In the genomic region with DNA sequence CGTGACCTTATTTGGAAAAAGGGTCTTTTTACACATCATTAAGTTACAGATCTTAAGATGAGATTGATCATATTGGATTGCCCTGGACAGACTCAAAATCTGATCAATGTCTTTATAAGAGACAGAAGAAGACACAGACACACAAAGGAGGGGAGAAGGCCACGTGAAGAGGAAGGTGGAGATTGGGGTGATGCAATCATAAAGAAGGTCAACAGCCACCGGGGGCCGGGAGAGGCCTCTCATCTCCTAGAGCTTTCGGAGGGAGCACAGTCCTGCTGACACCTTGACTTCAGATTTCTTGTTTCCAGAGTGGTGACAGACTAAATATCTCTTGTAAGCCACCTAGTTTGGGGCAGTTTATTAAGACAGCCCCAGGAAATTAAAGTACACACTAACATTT, we compare ENCODE assay signal across 23 cellular contexts.
DNase-seq lines count a peak whose midpoint lies in the region; ATAC-seq, FAIRE-seq and TF ChIP-seq lines count a peak whose summit lies in the region.
"Had no signal": no experiment of that assay in that cellular context is flagged by ENCODE, and none has a peak within 500 bp of the region (broad histone marks: within the 10 kb centered on the region; RNA-seq: fewer than 3 reads in every experiment).

No MANE protein-coding gene starts in this region.

- H3K18ac ChIP-seq in IMR-90 (ENCODE audit: low read depth, low read length) (no peak overlapping the region), neuronal stem cell (ENCODE audit: low read length) (no peak overlapping the region)

- no peak overlapping the region for H2BK120ac ChIP-seq in IMR-90 (ENCODE audit: low read depth, low read length)
- H2BK120ac ChIP-seq in neuronal stem cell (ENCODE audit: low read depth, low read length): no peak overlapping the region

- no peak for FAIRE-seq in HepG2 (lab: Jason Lieb, UNC)
- FAIRE-seq: A549, D721Med, GM12891, GM18507 had no signal

- H3K23ac ChIP-seq in IMR-90 (ENCODE audit: low read depth, low read length): no peak overlapping the region
- H3K23ac ChIP-seq in neuronal stem cell (ENCODE audit: low read depth, low read length, poor library complexity): no peak overlapping the region

- H3K56ac ChIP-seq in IMR-90 (ENCODE audit: extremely low read depth, insufficient read depth, low read length): no peak overlapping the region

- CTCF ChIA-PET in HepG2 (lab: Yijun Ruan, JAX; ENCODE audit: low intra/inter-chr PET ratio, low total read pairs): no interaction called here
- CTCF ChIA-PET in IMR-90 (lab: Yijun Ruan, JAX): no interaction called here

- no peak overlapping the region for H2AK9ac ChIP-seq in IMR-90 (replicated peaks; ENCODE audit: low read depth, low read length, poor library complexity)

- H3K14ac ChIP-seq in IMR-90 (replicated peaks; ENCODE audit: low read depth, low read length): no peak overlapping the region
- no peak overlapping the region for H3K14ac ChIP-seq in neuronal stem cell (ENCODE audit: low read length)

- no peak overlapping the region for H3K4ac ChIP-seq in IMR-90 (ENCODE audit: low read depth, low read length)
- H3K4ac ChIP-seq in neuronal stem cell (ENCODE audit: low read length): no peak overlapping the region

- no peak overlapping the region for H2BK15ac ChIP-seq in IMR-90 (ENCODE audit: low read depth, low read length)
- H2BK15ac ChIP-seq in neuronal stem cell (ENCODE audit: low read length): no peak overlapping the region

- H4K20me1 ChIP-seq in HepG2 (ENCODE audit: insufficient read depth, low read length) (no peaks in the 10 kb centered on the region), IMR-90 (ENCODE audit: insufficient read depth, low read length) (no peaks in the 10 kb centered on the region), smooth muscle cell (ENCODE audit: low read depth) (no peaks in the 10 kb centered on the region)
- H4K20me1 ChIP-seq: BLaER1 treated with 17β-estradiol and CSF1 and Interleukin-3, amounts not matched to agents 10 nM and 100 nM had no signal

- H3K4me3 ChIP-seq in HepG2 (replicated peaks in 1 of 3; ENCODE audit: insufficient read depth in 1 of 3, low read depth in 2 of 3, low read length in 3 of 3) (no peak overlapping the region), right lobe of liver (no peak overlapping the region), IMR-90 (ENCODE audit: insufficient read depth, low read depth, low read length) (no peak overlapping the region), neuronal stem cell (ENCODE audit: low read length in 2 of 2) (no peak overlapping the region), smooth muscle cell (no peak overlapping the region)
- H3K4me3 ChIP-seq: A549; BLaER1 treated with 17β-estradiol and CSF1 and Interleukin-3, amounts not matched to agents 10 nM and 100 nM; GM23338; HAP-1 had no signal

- no peak overlapping the region for H4K8ac ChIP-seq in IMR-90 (ENCODE audit: low read depth in 2 of 2, low read length in 2 of 2)
- H4K8ac ChIP-seq in neuronal stem cell (ENCODE audit: low read depth, low read length): no peak overlapping the region

- H3K79me1 ChIP-seq in IMR-90 (ENCODE audit: low read depth in 1 of 2, low read length in 2 of 2) (no peaks in the 10 kb centered on the region), neuronal stem cell (ENCODE audit: low read depth, low read length) (no peaks in the 10 kb centered on the region)

- dilution Hi-C loops in IMR-90 (cut with HindIII; ENCODE audit: low sequenced_read_pairs, unreplicated experiment): no loop called here

- peaks cover 0 to 13% of the 10 kb centered on the region in 2 experiments; a peak in 3 of 5 replicates for H3K27me3 ChIP-seq in HepG2 (ENCODE audit: control insufficient read depth in 1 of 2, insufficient read depth in 2 of 2, low read length in 2 of 2)
- no peaks in the 10 kb centered on the region for H3K27me3 ChIP-seq in right lobe of liver
- no peaks in the 10 kb centered on the region for H3K27me3 ChIP-seq in IMR-90 (ENCODE audit: control insufficient read depth, insufficient read depth, low read length)
- H3K27me3 ChIP-seq in neuronal stem cell (ENCODE audit: control insufficient read depth in 3 of 3, insufficient read depth in 3 of 3, low read depth in 1 of 3, low read length in 3 of 3): peaks cover 0 to 6% (median 0%) of the 10 kb centered on the region in 3 experiments
- peaks cover 40% of the 10 kb centered on the region for H3K27me3 ChIP-seq in smooth muscle cell (ENCODE audit: low read depth)
- H3K27me3 ChIP-seq: BE2C; BLaER1 treated with 17β-estradiol and CSF1 and Interleukin-3, amounts not matched to agents 10 nM and 100 nM had no signal

- H3K9me1 ChIP-seq in IMR-90 (ENCODE audit: insufficient read depth, low read length): no peaks in the 10 kb centered on the region

- H4K91ac ChIP-seq in IMR-90 (ENCODE audit: insufficient read depth, low read depth, low read length) (no peak overlapping the region), neuronal stem cell (ENCODE audit: low read depth, low read length, poor library complexity) (no peak overlapping the region)

- H3K9me3 ChIP-seq in HepG2 (ENCODE audit: low read length): no peaks in the 10 kb centered on the region
- no peaks in the 10 kb centered on the region for H3K9me3 ChIP-seq in right lobe of liver
- no peaks in the 10 kb centered on the region for H3K9me3 ChIP-seq in IMR-90 (ENCODE audit: control insufficient read depth, insufficient read depth, low read length)
- H3K9me3 ChIP-seq in neuronal stem cell (replicated peaks in 1 of 2; ENCODE audit: control insufficient read depth in 2 of 2, insufficient read depth in 1 of 2, low read depth in 1 of 2, low read length in 2 of 2): no peaks in the 10 kb centered on the region
- H3K9me3 ChIP-seq in smooth muscle cell (replicated peaks; ENCODE audit: low read depth): no peaks in the 10 kb centered on the region
- H3K9me3 ChIP-seq: A549; BE2C; BLaER1 treated with 17β-estradiol and CSF1 and Interleukin-3, amounts not matched to agents 10 nM and 100 nM; HAP-1 had no signal

- TF ChIP-seq CTCF in HepG2 (CRISPR knock-in tag; IDR thresholded peaks at IDR 0.05) (no peak), right lobe of liver (IDR thresholded peaks at IDR 0.05) (no peak), IMR-90 (conservative IDR thresholded peaks at IDR 0.05; ENCODE audit: low read depth, low read length) (no peak), smooth muscle cell (IDR thresholded peaks at IDR 0.05; ENCODE audit: borderline replicate concordance, insufficient read depth, poor library complexity, severe bottlenecking) (no peak)

- no peaks in the 10 kb centered on the region for H3F3A ChIP-seq in smooth muscle cell (ENCODE audit: low read depth)

- no peak overlapping the region for H3K9ac ChIP-seq in HepG2 (ENCODE audit: insufficient read depth, low read depth, low read length)
- no peak overlapping the region for H3K9ac ChIP-seq in IMR-90 (ENCODE audit: low read depth, low read length)
- no peak overlapping the region for H3K9ac ChIP-seq in neuronal stem cell (ENCODE audit: low read depth, low read length, poor library complexity)
- H3K9ac ChIP-seq in smooth muscle cell (ENCODE audit: low read depth): no peak overlapping the region
- H3K9ac ChIP-seq: BLaER1 treated with 17β-estradiol and CSF1 and Interleukin-3, amounts not matched to agents 10 nM and 100 nM had no signal

- H3K79me2 ChIP-seq in HepG2 (ENCODE audit: insufficient read depth, low read length) (no peaks in the 10 kb centered on the region), smooth muscle cell (ENCODE audit: low read depth) (no peaks in the 10 kb centered on the region)

- H3K36me3 ChIP-seq in HepG2 (replicated peaks in 1 of 2; ENCODE audit: control insufficient read depth in 1 of 2, insufficient read depth in 2 of 2, low read length in 2 of 2) (no peaks in the 10 kb centered on the region), right lobe of liver (no peaks in the 10 kb centered on the region), IMR-90 (ENCODE audit: control insufficient read depth, insufficient read depth, low read length) (no peaks in the 10 kb centered on the region), neuronal stem cell (replicated peaks in 1 of 2; ENCODE audit: control insufficient read depth in 2 of 2, insufficient read depth in 2 of 2, low read length in 2 of 2) (no peaks in the 10 kb centered on the region), smooth muscle cell (ENCODE audit: low read depth) (no peaks in the 10 kb centered on the region)
- H3K36me3 ChIP-seq: BE2C; BLaER1 treated with 17β-estradiol and CSF1 and Interleukin-3, amounts not matched to agents 10 nM and 100 nM; HAP-1 had no signal

- in situ Hi-C loops in HepG2 (cut with HindIII; ENCODE audit: extremely low pct_ligation_motif_present, low pct_unique_long_range_greater_than_20kb): no loop called here
- in situ Hi-C loops in IMR-90 (cut with MboI; ENCODE audit: low sequenced_read_pairs): no loop called here

- TF ChIP-seq EP300 in HepG2 (IDR thresholded peaks at IDR 0.05; ENCODE audit: low read depth in 2 of 2, low read length in 2 of 2) (no peak), HepG2 (CRISPR knock-in tag; IDR thresholded peaks at IDR 0.05; ENCODE audit: borderline replicate concordance) (no peak)

- H3K4me1 ChIP-seq in HepG2 (ENCODE audit: insufficient read depth, low read length): no peaks in the 10 kb centered on the region
- no peaks in the 10 kb centered on the region for H3K4me1 ChIP-seq in right lobe of liver
- no peaks in the 10 kb centered on the region for H3K4me1 ChIP-seq in IMR-90 (ENCODE audit: control insufficient read depth, insufficient read depth, low read length)
- no peaks in the 10 kb centered on the region for H3K4me1 ChIP-seq in neuronal stem cell (ENCODE audit: control insufficient read depth in 2 of 2, insufficient read depth in 1 of 2, low read depth in 1 of 2, low read length in 2 of 2)
- no peaks in the 10 kb centered on the region for H3K4me1 ChIP-seq in smooth muscle cell (ENCODE audit: low read depth)
- H3K4me1 ChIP-seq: A549; BE2C; BLaER1 treated with 17β-estradiol and CSF1 and Interleukin-3, amounts not matched to agents 10 nM and 100 nM; HAP-1 had no signal

- POLR2A ChIA-PET in HepG2 (lab: Yijun Ruan, JAX): no interaction called here
- POLR2A ChIA-PET in IMR-90 (lab: Charles Lee; ENCODE audit: unreplicated experiment): no interaction called here

- WGBS in HepG2 (ENCODE audit: low lambda C conversion rate): 1% methylated on average over 4 of the region's 5 CpGs
- 40% methylated on average over 5 of the region's 5 CpGs for WGBS in right lobe of liver (ENCODE audit: insufficient coverage, low coverage, low lambda C conversion rate, missing lambda C conversion rate)
- no CpG with 5 or more reads among the region's 5 CpGs for WGBS in IMR-90 (ENCODE audit: extremely low coverage in 2 of 2, insufficient read length in 1 of 2), 2 experiments
- no CpG with 5 or more reads among the region's 5 CpGs for WGBS in neuronal stem cell (ENCODE audit: extremely low coverage in 2 of 2, insufficient read length in 2 of 2, insufficient replicate concordance in 1 of 2), 2 donors
- WGBS in smooth muscle cell (ENCODE audit: low lambda C conversion rate): 77% methylated on average over 5 of the region's 5 CpGs

- DNase-seq in HepG2 (ENCODE audit: low spot score) (no peak), right lobe of liver (no peak), IMR-90 (no peak), neuronal stem cell (ENCODE audit: low spot score) (no peak), smooth muscle cell (lab: John Stamatoyannopoulos, UW; ENCODE audit: unreplicated experiment) (no peak), substantia nigra (lab: John Stamatoyannopoulos, UW) (no peak)
- DNase-seq: 8988T; ACHN; AML-193; BE2C; CD4-positive, alpha-beta T cell; CD8-positive, alpha-beta memory T cell; DMS 273 treated with DMSO at 0.1 percent for 48 hours; DMS79 treated with DMSO at 0.1 percent for 48 hours; GF-D8; HFFc6 had no signal

- TF ChIP-seq RAD21 in HepG2 (CRISPR knock-in tag; IDR thresholded peaks at IDR 0.05) (no peak), IMR-90 (IDR thresholded peaks at IDR 0.05; ENCODE audit: low read length) (no peak)

- H2BK5ac ChIP-seq in IMR-90 (ENCODE audit: low read depth, low read length, poor library complexity, severe bottlenecking) (no peak overlapping the region), neuronal stem cell (ENCODE audit: low read length) (no peak overlapping the region)

- no peak overlapping the region for H4K5ac ChIP-seq in IMR-90 (ENCODE audit: low read depth, low read length)

- no peak overlapping the region for H3K4me2 ChIP-seq in HepG2 (ENCODE audit: low read depth, low read length)
- H3K4me2 ChIP-seq in IMR-90 (ENCODE audit: low read depth, low read length): no peak overlapping the region
- H3K4me2 ChIP-seq in neuronal stem cell (ENCODE audit: insufficient read depth, low read length, poor library complexity, severe bottlenecking): no peak overlapping the region
- H3K4me2 ChIP-seq in smooth muscle cell: no peak overlapping the region
- H3K4me2 ChIP-seq: A549; BLaER1 treated with 17β-estradiol and CSF1 and Interleukin-3, amounts not matched to agents 10 nM and 100 nM; GM23338 had no signal

- no peak for TF ChIP-seq POLR2A in HepG2 (IDR thresholded peaks at IDR 0.05; ENCODE audit: insufficient read depth in 1 of 2, low read depth in 2 of 2, low read length in 2 of 2)
- no peak for TF ChIP-seq POLR2A in right lobe of liver (IDR thresholded peaks at IDR 0.05)
- TF ChIP-seq POLR2A in IMR-90 (IDR thresholded peaks at IDR 0.05; ENCODE audit: low read depth, low read length): no peak

- H2AK5ac ChIP-seq in IMR-90 (ENCODE audit: low read depth, low read length) (no peak overlapping the region), neuronal stem cell (ENCODE audit: low read depth, low read length) (peak overlapping the region; percentile 10)

- no peak overlapping the region for H2BK20ac ChIP-seq in IMR-90 (ENCODE audit: low read depth, low read length)

- no TSS peak for BruUV-seq in HepG2 (replicated peaks; lab: Mats Ljungman, UMichigan)
- no TSS peak for BruUV-seq in IMR-90 (replicated peaks; lab: Mats Ljungman, UMichigan)

- intact Hi-C loops in HepG2 (cut with micrococcal nuclease; ENCODE audit: unreplicated experiment): no loop called here
- intact Hi-C loops in right lobe of liver (cut with DNase I): no loop called here
- intact Hi-C loops in IMR-90 (cut with micrococcal nuclease): no loop called here

- H2BK12ac ChIP-seq in neuronal stem cell (ENCODE audit: low read length): no peak overlapping the region

- ATAC-seq in HepG2 (no peak), right lobe of liver (no peak), IMR-90 (ENCODE audit: low read depth) (no peak)
- ATAC-seq: A549, GM23338 had no signal

- H2AFZ ChIP-seq in HepG2 (ENCODE audit: low read length) (no peak overlapping the region), IMR-90 (replicated peaks; ENCODE audit: low read length, poor library complexity) (no peak overlapping the region), neuronal stem cell (ENCODE audit: low read length) (no peak overlapping the region), smooth muscle cell (ENCODE audit: low read depth) (no peak overlapping the region)
- H2AFZ ChIP-seq: GM23338 had no signal

- H3K27ac ChIP-seq in HepG2 (ENCODE audit: extremely low read length, insufficient read depth, low read length) (no peak overlapping the region), right lobe of liver (no peak overlapping the region), IMR-90 (ENCODE audit: insufficient read depth, low read length) (no peak overlapping the region), neuronal stem cell (replicated peaks; ENCODE audit: low read length) (no peak overlapping the region), smooth muscle cell (ENCODE audit: low read depth) (no peak overlapping the region), substantia nigra (ENCODE audit: low read depth, low read length, poor library complexity, severe bottlenecking) (no peak overlapping the region)
- H3K27ac ChIP-seq: A549; BLaER1 treated with 17β-estradiol and CSF1 and Interleukin-3, amounts not matched to agents 10 nM and 100 nM had no signal
